Comparison of ENCODE assay signal across 6 cellular contexts in genomic region chr9:137513136-137513535, GRCh38. TPM values are rescaled to one million over a fixed set of nuclear protein-coding genes. Genes with fewer than 3 reads are reported as not detected.
A peak's percentile ranks its signal among the peaks of the same experiment; 100 is the strongest.
DNase-seq lines count a peak whose midpoint lies in the region; ATAC-seq and TF ChIP-seq lines count a peak whose summit lies in the region.
"Not testable (repeated sequence)": the region's sequence is repeated elsewhere in the genome, so short reads cannot be mapped to it uniquely, and the experiment has no call there.

No MANE protein-coding gene starts in this region.

- peaks cover 16% of the 10 kb centered on the region for H3F3A ChIP-seq in MM.1S (ENCODE audit: insufficient read depth, low read length)
- H3F3A ChIP-seq in PC-9 (ENCODE audit: insufficient read depth, low read depth): peaks cover 11% of the 10 kb centered on the region; the same call in 1 of the 2 replicates

- H3K36me3 ChIP-seq in Caco-2 (ENCODE audit: control insufficient read depth, insufficient read depth, low read length); MM.1S (replicated peaks; ENCODE audit: insufficient read depth, low read length); PC-9 (ENCODE audit: low read depth); osteoblast (ENCODE audit: insufficient read depth, low read length): not testable (repeated sequence)

- not testable (repeated sequence) for H3K4me3 ChIP-seq in Caco-2 (ENCODE audit: low read depth, low read length); osteoblast (ENCODE audit: insufficient read depth, low read length)
- H3K4me3 ChIP-seq in MM.1S (ENCODE audit: low read length): peak overlapping the region; percentile 46; the same call in 1 of the 2 replicates
- peak overlapping the region; percentile 44; the same call in 1 of the 2 replicates for H3K4me3 ChIP-seq in PC-9

- not testable (repeated sequence) for TF ChIP-seq CTCF in Caco-2 (IDR thresholded peaks at IDR 0.05; ENCODE audit: insufficient read depth in 1 of 2, low read depth in 1 of 2, low read length in 1 of 2, severe bottlenecking in 1 of 2, unreplicated experiment in 1 of 2); MM.1S (IDR thresholded peaks at IDR 0.05; ENCODE audit: low read length); PC-9 (conservative IDR thresholded peaks at IDR 0.05); endothelial cell (IDR thresholded peaks at IDR 0.05; ENCODE audit: unreplicated experiment); osteoblast (IDR thresholded peaks at IDR 0.05; ENCODE audit: extremely low read depth, low read depth, low read length)

- CTCF ChIA-PET in Caco-2 (lab: Charles Lee): interaction anchor here (1.0 kb wide), 1 partner anchor 22 kb away, joined by 3 read pairs; no protein-coding TSS in a partner anchor
- CTCF ChIA-PET in PC-9 (lab: Charles Lee): interaction anchor here (0.7 kb wide), 1 partner anchor 55 kb away, joined by 6 read pairs; no protein-coding TSS in a partner anchor

- not testable (repeated sequence) for H3K4me1 Mint-ChIP-seq in Caco-2 (ENCODE audit: low read depth, unreplicated experiment); endothelial cell (ENCODE audit: unreplicated experiment)

- intact Hi-C loops in Caco-2 (cut with micrococcal nuclease; ENCODE audit: unreplicated experiment); PC-9 (cut with micrococcal nuclease; ENCODE audit: unreplicated experiment): not testable (repeated sequence)

- not testable (repeated sequence) for H3K9me2 ChIP-seq in MM.1S (replicated peaks; ENCODE audit: insufficient read depth, low read length); PC-9 (ENCODE audit: insufficient read depth)

- not testable (repeated sequence) for H3K4me3 Mint-ChIP-seq in Caco-2 (ENCODE audit: unreplicated experiment)
- H3K4me3 Mint-ChIP-seq in endothelial cell (ENCODE audit: unreplicated experiment): peak overlapping the region; percentile 48

- not testable (repeated sequence) for H3K9ac ChIP-seq in MM.1S (ENCODE audit: low read length)

- H3K9me3 ChIP-seq in Caco-2; MM.1S (replicated peaks; ENCODE audit: insufficient read depth, low read length); PC-9 (ENCODE audit: insufficient read depth, low read depth); osteoblast (ENCODE audit: low read depth, low read length): not testable (repeated sequence)

- POLR2A ChIA-PET in Caco-2 (lab: Charles Lee): interaction anchor here (0.5 kb wide), 1 partner anchor 207 kb away, joined by 4 read pairs; no protein-coding TSS in a partner anchor
- POLR2A ChIA-PET in PC-9 (lab: Charles Lee; ENCODE audit: unreplicated experiment): interaction anchor here (0.6 to 1.0 kb wide), 4 partner anchors 54 to 286 kb away, joined by 4 to 12 read pairs (median 6); partner anchors contain the start of gene NSMF

- H3K27ac ChIP-seq in MM.1S (ENCODE audit: low read length): peak overlapping the region; percentile 80
- H3K27ac ChIP-seq in PC-9; osteoblast (ENCODE audit: low read depth, low read length): not testable (repeated sequence)

- not testable (repeated sequence) for H3K9me3 Mint-ChIP-seq in Caco-2 (ENCODE audit: unreplicated experiment); activated naive CD4-positive, alpha-beta T cell treated with anti-CD3 and anti-CD28 coated beads, Interleukin-2, amount 50 U/mL, for 72 hours; endothelial cell (ENCODE audit: unreplicated experiment)

- H3K79me2 ChIP-seq in MM.1S (ENCODE audit: low read length); PC-9 (ENCODE audit: low read depth); osteoblast (ENCODE audit: insufficient read depth, low read length): not testable (repeated sequence)

- not testable (repeated sequence) for BruUV-seq in Caco-2 (replicated peaks; lab: Mats Ljungman, UMichigan); PC-9 (replicated peaks; lab: Mats Ljungman, UMichigan)

- not testable (repeated sequence) for ATAC-seq in activated naive CD4-positive, alpha-beta T cell treated with anti-CD3 and anti-CD28 coated beads, Interleukin-2, amount 50 U/mL, for 72 hours

- peak overlapping the region; percentile 14 for H3K27ac Mint-ChIP-seq in Caco-2 (ENCODE audit: unreplicated experiment)
- H3K27ac Mint-ChIP-seq in activated naive CD4-positive, alpha-beta T cell treated with anti-CD3 and anti-CD28 coated beads, Interleukin-2, amount 50 U/mL, for 72 hours: peak overlapping the region; percentile 70 to 95
- not testable (repeated sequence) for H3K27ac Mint-ChIP-seq in endothelial cell (ENCODE audit: unreplicated experiment)

- not testable (repeated sequence) for DNase-seq in Caco-2; PC-9; activated naive CD4-positive, alpha-beta T cell treated with anti-CD3 and anti-CD28 coated beads, Interleukin-2, amount 50 U/mL, for 72 hours (ENCODE audit: low spot score in 2 of 2); endothelial cell (ENCODE audit: low spot score); osteoblast (ENCODE audit: insufficient read length, low spot score, missing footprints)
- peak; percentile 64 for DNase-seq in MM.1S

- not testable (repeated sequence) for H3K36me3 Mint-ChIP-seq in Caco-2 (ENCODE audit: insufficient read depth, unreplicated experiment); activated naive CD4-positive, alpha-beta T cell treated with anti-CD3 and anti-CD28 coated beads, Interleukin-2, amount 50 U/mL, for 72 hours
- peaks cover 20% of the 10 kb centered on the region for H3K36me3 Mint-ChIP-seq in endothelial cell (ENCODE audit: low read depth, unreplicated experiment)

- H3K27me3 ChIP-seq in Caco-2 (replicated peaks; ENCODE audit: control insufficient read depth, insufficient read depth, low read length); MM.1S (replicated peaks; ENCODE audit: insufficient read depth, low read length); PC-9 (ENCODE audit: insufficient read depth, low read depth); osteoblast (ENCODE audit: insufficient read depth, low read length): not testable (repeated sequence)

- not testable (repeated sequence) for H3K27me3 Mint-ChIP-seq in Caco-2 (ENCODE audit: insufficient read depth, unreplicated experiment); endothelial cell (ENCODE audit: unreplicated experiment)

- H3K4me1 ChIP-seq in Caco-2 (peaks cover 11% of the 10 kb centered on the region), MM.1S (ENCODE audit: low read length) (peaks cover 17% of the 10 kb centered on the region)
- H3K4me1 ChIP-seq in PC-9 (replicated peaks; ENCODE audit: insufficient read depth); osteoblast (ENCODE audit: insufficient read depth, low read length): not testable (repeated sequence)

- H3K4me2 ChIP-seq in MM.1S (ENCODE audit: low read depth, low read length) (peak overlapping the region; percentile 82), PC-9 (peak overlapping the region; percentile 72), osteoblast (ENCODE audit: insufficient read depth, low read length) (peak overlapping the region; percentile 77)

- H2AFZ ChIP-seq in MM.1S (ENCODE audit: low read length); PC-9; osteoblast (ENCODE audit: low read length): not testable (repeated sequence)

- not testable (repeated sequence) for H4K20me1 ChIP-seq in MM.1S (ENCODE audit: insufficient read depth, low read length); PC-9 (ENCODE audit: insufficient read depth); osteoblast (ENCODE audit: insufficient read depth, low read length)

RNA-seq across cellular contexts. Expression of gene PNPLA7, which starts 37.1 kb away (rescaled TPM):
- total RNA-seq in Caco-2 (2022) (1.8 TPM in 2 replicates), PC-9 (2021) (1.9 and 4.9 TPM in 2 replicates), endothelial cell (ENCODE audit: unreplicated experiment) (3.9 TPM), osteoblast (1.8 and 2.7 TPM in 2 replicates)
- total RNA-seq in activated naive CD4-positive, alpha-beta T cell treated with anti-CD3 and anti-CD28 coated beads, Interleukin-2, amount 50 U/mL, for 72 hours: 1 to 10 TPM; 3.7 to 4.4 TPM

RNA-seq across cellular contexts. Expression of gene MRPL41, which starts 38.5 kb away (rescaled TPM):
- total RNA-seq in Caco-2 (2022) (44.2 and 48.6 TPM in 2 replicates), PC-9 (2021) (54.5 and 87.7 TPM in 2 replicates), endothelial cell (ENCODE audit: unreplicated experiment) (41.4 TPM), osteoblast (26.2 and 30.4 TPM in 2 replicates)
- 10 to 100 TPM; 21.2 to 31.6 TPM for total RNA-seq in activated naive CD4-positive, alpha-beta T cell treated with anti-CD3 and anti-CD28 coated beads, Interleukin-2, amount 50 U/mL, for 72 hours

RNA-seq across cellular contexts. Expression of gene NSMF, which starts 54.0 kb away (rescaled TPM):
- total RNA-seq in Caco-2 (2022): 65.5 and 67.6 TPM in 2 replicates
- 73.4 and 90.4 TPM in 2 replicates for total RNA-seq in PC-9 (2021)
- 10 to 100 TPM; 12.0 to 61.3 TPM for total RNA-seq in activated naive CD4-positive, alpha-beta T cell treated with anti-CD3 and anti-CD28 coated beads, Interleukin-2, amount 50 U/mL, for 72 hours
- total RNA-seq in endothelial cell (ENCODE audit: unreplicated experiment): 43.0 TPM
- total RNA-seq in osteoblast: 19.2 and 22.4 TPM in 2 replicates
